8 cellular contexts compared by ENCODE assay signal in genomic region chr12:6792522-6793201, GRCh38. TPM values are rescaled to one million over a fixed set of nuclear protein-coding genes. Genes with fewer than 3 reads are reported as not detected.
A peak's percentile ranks its signal among the peaks of the same experiment; 100 is the strongest.
DNase-seq lines count a peak whose midpoint lies in the region; TF ChIP-seq lines count a peak whose summit lies in the region.

No MANE protein-coding gene starts in this region.

- H4K20me1 ChIP-seq in hepatocyte (ENCODE audit: insufficient read depth, poor library complexity, severe bottlenecking): no peaks in the 10 kb centered on the region

- TF ChIP-seq EP300 in stomach (IDR thresholded peaks at IDR 0.05): no peak

- H3K4me1 Mint-ChIP-seq in activated CD4-positive, alpha-beta T cell treated with anti-CD3 and anti-CD28 coated beads, Interleukin-2, amount 10 ng/mL, durations not matched to agents 7 days and 5 days: peaks cover 58% of the 10 kb centered on the region
- H3K4me1 Mint-ChIP-seq in activated T-cell treated with anti-CD3 and anti-CD28 coated beads, Interleukin-2, amount 50 U/mL, for 24 hours (ENCODE audit: low read depth): peaks cover 58% of the 10 kb centered on the region
- H3K4me1 Mint-ChIP-seq in endothelial cell (ENCODE audit: unreplicated experiment): peaks cover 29% of the 10 kb centered on the region

- H2AFZ ChIP-seq in hepatocyte: peak overlapping the region; percentile 78

- no peaks in the 10 kb centered on the region for H3K9me3 Mint-ChIP-seq in activated CD4-positive, alpha-beta T cell treated with anti-CD3 and anti-CD28 coated beads, Interleukin-2, amount 10 ng/mL, durations not matched to agents 7 days and 5 days
- H3K9me3 Mint-ChIP-seq in activated T-cell treated with anti-CD3 and anti-CD28 coated beads, Interleukin-2, amount 50 U/mL, for 24 hours: no peaks in the 10 kb centered on the region
- no peaks in the 10 kb centered on the region for H3K9me3 Mint-ChIP-seq in endothelial cell (ENCODE audit: unreplicated experiment)

- DNase-seq in activated CD4-positive, alpha-beta T cell treated with anti-CD3 and anti-CD28 coated beads, Interleukin-2, amount 10 ng/mL, durations not matched to agents 7 days and 5 days: peak; percentile 78
- DNase-seq in activated CD4-positive, alpha-beta T cell treated with anti-CD3 and anti-CD28 coated beads for 48 hours: no peak
- peak; percentile 56 for DNase-seq in activated T-cell treated with anti-CD3 and anti-CD28 coated beads, Interleukin-2, amount 50 U/mL, for 24 hours
- DNase-seq in hepatocyte (ENCODE audit: low spot score): no peak
- no peak for DNase-seq in stomach
- DNase-seq in NCI-H2107 treated with DMSO at 0.1 percent for 48 hours (lab: John Stamatoyannopoulos, UW; ENCODE audit: unreplicated experiment): no peak
- DNase-seq in endothelial cell (ENCODE audit: low spot score): no peak
- no peak for DNase-seq in D341Med (ENCODE audit: low spot score)

- H3K4me1 ChIP-seq in hepatocyte (ENCODE audit: insufficient read depth) (peaks cover 8% of the 10 kb centered on the region), stomach (peaks cover 0 to 15% (median 3%) of the 10 kb centered on the region in 4 donors)

- TF ChIP-seq CTCF in hepatocyte (IDR thresholded peaks at IDR 0.05; ENCODE audit: poor library complexity) (no peak), stomach (IDR thresholded peaks at IDR 0.05) (no peak), endothelial cell (IDR thresholded peaks at IDR 0.05; ENCODE audit: unreplicated experiment) (no peak)

- no peaks in the 10 kb centered on the region for H3K9me2 ChIP-seq in hepatocyte (replicated peaks; ENCODE audit: insufficient read depth)

- peak overlapping the region; percentile 95 for H3K4me3 Mint-ChIP-seq in activated CD4-positive, alpha-beta T cell treated with anti-CD3 and anti-CD28 coated beads, Interleukin-2, amount 10 ng/mL, durations not matched to agents 7 days and 5 days
- H3K4me3 Mint-ChIP-seq in activated T-cell treated with anti-CD3 and anti-CD28 coated beads, Interleukin-2, amount 50 U/mL, for 24 hours: peak overlapping the region; percentile 90
- no peak overlapping the region for H3K4me3 Mint-ChIP-seq in endothelial cell (ENCODE audit: unreplicated experiment)

- CTCF ChIA-PET in activated CD4-positive, alpha-beta T cell treated with anti-CD3 and anti-CD28 coated beads, Interleukin-2, amount 10 ng/mL, durations not matched to agents 7 days and 5 days (lab: Charles Lee): interaction anchor here (0.9 to 2.8 kb wide), 16 partner anchors 9 to 222 kb away, joined by 3 to 19 read pairs (median 7); partner anchors contain the start of genes COPS7A, MLF2, PTMS and SPSB2

- H3K27ac ChIP-seq in hepatocyte (peak overlapping the region; percentile 60), stomach (peak overlapping the region in 3 of 5 donors; percentile 24 to 66 (median 56))

- 45% methylated on average over 12 of the region's 12 CpGs for WGBS in hepatocyte (ENCODE audit: low lambda C conversion rate, missing lambda C conversion rate)
- 23 to 34% (median 28%) methylated on average over 12 of the region's 12 CpGs for WGBS in stomach, 5 donors

- no peaks in the 10 kb centered on the region for H3K79me2 ChIP-seq in hepatocyte

- peaks cover 38% of the 10 kb centered on the region for H3K36me3 Mint-ChIP-seq in activated CD4-positive, alpha-beta T cell treated with anti-CD3 and anti-CD28 coated beads, Interleukin-2, amount 10 ng/mL, durations not matched to agents 7 days and 5 days (ENCODE audit: low read depth)
- peaks cover 75% of the 10 kb centered on the region for H3K36me3 Mint-ChIP-seq in activated T-cell treated with anti-CD3 and anti-CD28 coated beads, Interleukin-2, amount 50 U/mL, for 24 hours (ENCODE audit: low read depth)
- H3K36me3 Mint-ChIP-seq in endothelial cell (ENCODE audit: low read depth, unreplicated experiment): peaks cover 4% of the 10 kb centered on the region

- H3K4me2 ChIP-seq in hepatocyte: peak overlapping the region; percentile 38

- H3K27me3 Mint-ChIP-seq in activated CD4-positive, alpha-beta T cell treated with anti-CD3 and anti-CD28 coated beads, Interleukin-2, amount 10 ng/mL, durations not matched to agents 7 days and 5 days: no peaks in the 10 kb centered on the region
- no peaks in the 10 kb centered on the region for H3K27me3 Mint-ChIP-seq in activated T-cell treated with anti-CD3 and anti-CD28 coated beads, Interleukin-2, amount 50 U/mL, for 24 hours
- H3K27me3 Mint-ChIP-seq in endothelial cell (ENCODE audit: unreplicated experiment): peaks cover 4% of the 10 kb centered on the region

- no peaks in the 10 kb centered on the region for H3K27me3 ChIP-seq in hepatocyte
- H3K27me3 ChIP-seq in stomach: no peaks in the 10 kb centered on the region

- TF ChIP-seq POLR2A in stomach (IDR thresholded peaks at IDR 0.05): no peak

- POLR2A ChIA-PET in activated CD4-positive, alpha-beta T cell treated with anti-CD3 and anti-CD28 coated beads, Interleukin-2, amount 10 ng/mL, durations not matched to agents 7 days and 5 days (lab: Charles Lee): interaction anchor here (0.7 to 0.9 kb wide), 2 partner anchors 11 to 103 kb away, joined by 3 to 5 read pairs; partner anchors contain the start of gene ZNF384

- intact Hi-C loops in stomach (cut with DNase I; ENCODE audit: low total_unique reads): no loop called here

- H3K4me3 ChIP-seq in hepatocyte: no peak overlapping the region
- peak overlapping the region in 2 of 4 donors; percentile 10 to 24 for H3K4me3 ChIP-seq in stomach

- H3K9me3 ChIP-seq in hepatocyte (ENCODE audit: low read depth) (no peaks in the 10 kb centered on the region), stomach (no peaks in the 10 kb centered on the region)

- H3K36me3 ChIP-seq in hepatocyte (replicated peaks; ENCODE audit: insufficient read depth, low read depth): no peaks in the 10 kb centered on the region
- no peaks in the 10 kb centered on the region for H3K36me3 ChIP-seq in stomach

- peak overlapping the region; percentile 95 for H3K27ac Mint-ChIP-seq in activated CD4-positive, alpha-beta T cell treated with anti-CD3 and anti-CD28 coated beads, Interleukin-2, amount 10 ng/mL, durations not matched to agents 7 days and 5 days
- peak overlapping the region; percentile 93 for H3K27ac Mint-ChIP-seq in activated T-cell treated with anti-CD3 and anti-CD28 coated beads, Interleukin-2, amount 50 U/mL, for 24 hours
- H3K27ac Mint-ChIP-seq in endothelial cell (ENCODE audit: unreplicated experiment): no peak overlapping the region

RNA-seq across cellular contexts. Expression of gene CD4, which starts 3.3 kb away (rescaled TPM):
- 100 to 1,000 TPM; 219 to 227 TPM for total RNA-seq in activated CD4-positive, alpha-beta T cell treated with anti-CD3 and anti-CD28 coated beads, Interleukin-2, amount 10 ng/mL, durations not matched to agents 7 days and 5 days
- total RNA-seq in hepatocyte: 2.4 and 2.7 TPM in 2 replicates
- 2.7 and 6.4 TPM in 2 replicates for polyA plus RNA-seq in hepatocyte
- 10 to 100 TPM in 1 of 5 donors, 1 to 10 TPM in 2, not detected in 2; 7.2 to 25.9 (median 9.7) TPM for total RNA-seq in stomach
- polyA plus RNA-seq in stomach: 1 to 10 TPM; 2.0 to 7.3 (median 3.9) TPM
- total RNA-seq in endothelial cell (ENCODE audit: unreplicated experiment): 4.7 TPM

RNA-seq across cellular contexts. Expression of gene LAG3, which starts 20.3 kb away (rescaled TPM):
- total RNA-seq in activated CD4-positive, alpha-beta T cell treated with anti-CD3 and anti-CD28 coated beads, Interleukin-2, amount 10 ng/mL, durations not matched to agents 7 days and 5 days: 10 to 100 TPM; 12.0 to 13.1 TPM
- total RNA-seq in hepatocyte (0.52 and 0.70 TPM in 2 replicates), stomach (1 to 10 TPM in 2 of 5 donors, not detected in 3; 2.2 to 2.3 TPM), endothelial cell (ENCODE audit: unreplicated experiment) (7.6 TPM)
- polyA plus RNA-seq in hepatocyte (0.91 and 1.2 TPM in 2 replicates), stomach (1 to 10 TPM in 2 of 3 donors, under 1 TPM in 1; 0.25 to 1.4 (median 1.2) TPM)

RNA-seq across cellular contexts. Expression of gene PTMS, which starts 26.5 kb away (rescaled TPM):
- total RNA-seq in activated CD4-positive, alpha-beta T cell treated with anti-CD3 and anti-CD28 coated beads, Interleukin-2, amount 10 ng/mL, durations not matched to agents 7 days and 5 days: 10 to 100 TPM; 16.4 to 25.6 TPM
- total RNA-seq in hepatocyte: 179 and 180 TPM in 2 replicates
- 282 and 315 TPM in 2 replicates for polyA plus RNA-seq in hepatocyte
- total RNA-seq in stomach: 100 to 1,000 TPM in 1 of 5 donors, 10 to 100 TPM in 4; 22.8 to 261 (median 78.2) TPM
- 100 to 1,000 TPM; 228 to 363 (median 307) TPM for polyA plus RNA-seq in stomach
- total RNA-seq in endothelial cell (ENCODE audit: unreplicated experiment): 864 TPM

RNA-seq across cellular contexts. Expression of gene GPR162, which starts 29.0 kb away (rescaled TPM):
- under 1 TPM; 0.25 to 0.29 TPM for total RNA-seq in activated CD4-positive, alpha-beta T cell treated with anti-CD3 and anti-CD28 coated beads, Interleukin-2, amount 10 ng/mL, durations not matched to agents 7 days and 5 days
- total RNA-seq in hepatocyte (1.2 and 2.3 TPM in 2 replicates), stomach (1 to 10 TPM; 1.3 to 7.5 (median 1.8) TPM), endothelial cell (ENCODE audit: unreplicated experiment) (52.7 TPM)
- polyA plus RNA-seq in hepatocyte (2.3 and 6.2 TPM in 2 replicates), stomach (1 to 10 TPM; 2.6 to 9.3 (median 6.4) TPM)

RNA-seq across cellular contexts. Expression of gene P3H3, which starts 35.5 kb away (rescaled TPM):
- total RNA-seq in activated CD4-positive, alpha-beta T cell treated with anti-CD3 and anti-CD28 coated beads, Interleukin-2, amount 10 ng/mL, durations not matched to agents 7 days and 5 days: under 1 TPM in 1 of 2 experiments, not detected in 1; 0.40 TPM
- total RNA-seq in hepatocyte (19.6 and 38.1 TPM in 2 replicates), stomach (10 to 100 TPM; 15.2 to 41.1 (median 18.0) TPM), endothelial cell (ENCODE audit: unreplicated experiment) (48.8 TPM)
- polyA plus RNA-seq in hepatocyte (38.6 and 47.3 TPM in 2 replicates), stomach (10 to 100 TPM in 1 of 3 donors, 1 to 10 TPM in 2; 7.0 to 15.1 (median 9.1) TPM)

Comparison
In these comparisons a context has a peak if more than half of its experiments do, and no peak if none do; other contexts are left out.
1. DNase-seq: peak in activated CD4-positive, alpha-beta T cell treated with anti-CD3 and anti-CD28 coated beads, Interleukin-2, amount 10 ng/mL, durations not matched to agents 7 days and 5 days (single experiment) and activated T-cell treated with anti-CD3 and anti-CD28 coated beads, Interleukin-2, amount 50 U/mL, for 24 hours (single experiment); none in activated CD4-positive, alpha-beta T cell treated with anti-CD3 and anti-CD28 coated beads for 48 hours (single experiment), hepatocyte (single experiment), stomach (single experiment), NCI-H2107 treated with DMSO at 0.1 percent for 48 hours (single experiment), endothelial cell (single experiment) and D341Med (single experiment).
2. RNA of gene CD4, which starts 3.3 kb away (total RNA-seq): 219 to 227 TPM in activated CD4-positive, alpha-beta T cell treated with anti-CD3 and anti-CD28 coated beads, Interleukin-2, amount 10 ng/mL, durations not matched to agents 7 days and 5 days; 7.2 to 25.9 TPM in stomach, 4.7 TPM in endothelial cell (single experiment) and 2.4 to 2.7 TPM in hepatocyte; every median in the first group is over 4 times any median in the second.